ENCODE assay signal across 1 cellular context in genomic region chr16:85381738-85382592, GRCh38.
A peak's percentile ranks its signal among the peaks of the same experiment; 100 is the strongest.
TF ChIP-seq lines count a peak whose summit lies in the region.

No MANE protein-coding gene starts in this region.

TF ChIP-seq in K562, 482 proteins besides CTCF, POLR2A, EP300 and RAD21 (continued from another document and continues in another):
- TF ChIP-seq CREB5 (CRISPR knock-in tag; IDR thresholded peaks at IDR 0.05), result no peak
- TF ChIP-seq ZNF695 (CRISPR knock-in tag; IDR thresholded peaks at IDR 0.05), result no peak
- TF ChIP-seq SREBF1 (IDR thresholded peaks at IDR 0.05; ENCODE audit: borderline replicate concordance, low read depth, low read length), result no peak; the same call in 1 of the 2 replicates
- TF ChIP-seq ZKSCAN8 (CRISPR knock-in tag; IDR thresholded peaks at IDR 0.05), result peak; percentile 91
- TF ChIP-seq ZNF395 (CRISPR knock-in tag; IDR thresholded peaks at IDR 0.05), result peak; percentile 95
- no peak for TF ChIP-seq RBM15 (IDR thresholded peaks at IDR 0.05; ENCODE audit: insufficient read depth, low read length)
- TF ChIP-seq ATF2 (CRISPR knock-in tag; IDR thresholded peaks at IDR 0.05), result no peak
- no peak for TF ChIP-seq NFE2L1 (tag; IDR thresholded peaks at IDR 0.05; ENCODE audit: borderline replicate concordance, low read depth)
- no peak; the same call in 1 of the 2 replicates for TF ChIP-seq GTF2E2 (tag; IDR thresholded peaks at IDR 0.05)
- TF ChIP-seq, protein P1, sequence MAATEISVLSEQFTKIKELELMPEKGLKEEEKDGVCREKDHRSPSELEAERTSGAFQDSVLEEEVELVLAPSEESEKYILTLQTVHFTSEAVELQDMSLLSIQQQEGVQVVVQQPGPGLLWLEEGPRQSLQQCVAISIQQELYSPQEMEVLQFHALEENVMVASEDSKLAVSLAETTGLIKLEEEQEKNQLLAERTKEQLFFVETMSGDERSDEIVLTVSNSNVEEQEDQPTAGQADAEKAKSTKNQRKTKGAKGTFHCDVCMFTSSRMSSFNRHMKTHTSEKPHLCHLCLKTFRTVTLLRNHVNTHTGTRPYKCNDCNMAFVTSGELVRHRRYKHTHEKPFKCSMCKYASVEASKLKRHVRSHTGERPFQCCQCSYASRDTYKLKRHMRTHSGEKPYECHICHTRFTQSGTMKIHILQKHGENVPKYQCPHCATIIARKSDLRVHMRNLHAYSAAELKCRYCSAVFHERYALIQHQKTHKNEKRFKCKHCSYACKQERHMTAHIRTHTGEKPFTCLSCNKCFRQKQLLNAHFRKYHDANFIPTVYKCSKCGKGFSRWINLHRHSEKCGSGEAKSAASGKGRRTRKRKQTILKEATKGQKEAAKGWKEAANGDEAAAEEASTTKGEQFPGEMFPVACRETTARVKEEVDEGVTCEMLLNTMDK (IDR thresholded peaks at IDR 0.05; ENCODE audit: borderline replicate concordance, insufficient read depth, low read depth, low read length, poor library complexity, severe bottlenecking), result no peak
- TF ChIP-seq SIX5 (IDR thresholded peaks at IDR 0.05; ENCODE audit: borderline replicate concordance in 1 of 2, insufficient read depth in 1 of 2, low read depth in 1 of 2, low read length in 2 of 2), result no peak
- TF ChIP-seq, protein P2, sequence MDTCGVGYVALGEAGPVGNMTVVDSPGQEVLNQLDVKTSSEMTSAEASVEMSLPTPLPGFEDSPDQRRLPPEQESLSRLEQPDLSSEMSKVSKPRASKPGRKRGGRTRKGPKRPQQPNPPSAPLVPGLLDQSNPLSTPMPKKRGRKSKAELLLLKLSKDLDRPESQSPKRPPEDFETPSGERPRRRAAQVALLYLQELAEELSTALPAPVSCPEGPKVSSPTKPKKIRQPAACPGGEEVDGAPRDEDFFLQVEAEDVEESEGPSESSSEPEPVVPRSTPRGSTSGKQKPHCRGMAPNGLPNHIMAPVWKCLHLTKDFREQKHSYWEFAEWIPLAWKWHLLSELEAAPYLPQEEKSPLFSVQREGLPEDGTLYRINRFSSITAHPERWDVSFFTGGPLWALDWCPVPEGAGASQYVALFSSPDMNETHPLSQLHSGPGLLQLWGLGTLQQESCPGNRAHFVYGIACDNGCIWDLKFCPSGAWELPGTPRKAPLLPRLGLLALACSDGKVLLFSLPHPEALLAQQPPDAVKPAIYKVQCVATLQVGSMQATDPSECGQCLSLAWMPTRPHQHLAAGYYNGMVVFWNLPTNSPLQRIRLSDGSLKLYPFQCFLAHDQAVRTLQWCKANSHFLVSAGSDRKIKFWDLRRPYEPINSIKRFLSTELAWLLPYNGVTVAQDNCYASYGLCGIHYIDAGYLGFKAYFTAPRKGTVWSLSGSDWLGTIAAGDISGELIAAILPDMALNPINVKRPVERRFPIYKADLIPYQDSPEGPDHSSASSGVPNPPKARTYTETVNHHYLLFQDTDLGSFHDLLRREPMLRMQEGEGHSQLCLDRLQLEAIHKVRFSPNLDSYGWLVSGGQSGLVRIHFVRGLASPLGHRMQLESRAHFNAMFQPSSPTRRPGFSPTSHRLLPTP (IDR thresholded peaks at IDR 0.05; ENCODE audit: borderline replicate concordance, extremely low read depth, insufficient read length), result no peak
- TF ChIP-seq, protein P3, sequence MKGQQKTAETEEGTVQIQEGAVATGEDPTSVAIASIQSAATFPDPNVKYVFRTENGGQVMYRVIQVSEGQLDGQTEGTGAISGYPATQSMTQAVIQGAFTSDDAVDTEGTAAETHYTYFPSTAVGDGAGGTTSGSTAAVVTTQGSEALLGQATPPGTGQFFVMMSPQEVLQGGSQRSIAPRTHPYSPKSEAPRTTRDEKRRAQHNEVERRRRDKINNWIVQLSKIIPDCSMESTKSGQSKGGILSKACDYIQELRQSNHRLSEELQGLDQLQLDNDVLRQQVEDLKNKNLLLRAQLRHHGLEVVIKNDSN (CRISPR knock-in tag; IDR thresholded peaks at IDR 0.05), result no peak
- TF ChIP-seq RBM34 (IDR thresholded peaks at IDR 0.05; ENCODE audit: borderline replicate concordance, insufficient read depth, low read length), result no peak
- TF ChIP-seq ARID1B (IDR thresholded peaks at IDR 0.05), result peak; percentile 100
- peak; percentile 80; the same call in 1 of the 2 replicates for TF ChIP-seq ZNF740 (CRISPR knock-in tag; IDR thresholded peaks at IDR 0.05)
- peak in 1 of 2 experiments; percentile 87; a peak in 1 of 4 replicates for TF ChIP-seq ZNF740 (tag; IDR thresholded peaks at IDR 0.05)
- TF ChIP-seq MYNN (IDR thresholded peaks at IDR 0.05), result peak; percentile 95
- no peak for TF ChIP-seq MYNN (CRISPR knock-in tag; IDR thresholded peaks at IDR 0.05)
- TF ChIP-seq ZNF589 (CRISPR knock-in tag; IDR thresholded peaks at IDR 0.05; ENCODE audit: low read depth), result peak; percentile 96
- TF ChIP-seq RBM14 (IDR thresholded peaks at IDR 0.05; ENCODE audit: borderline replicate concordance, insufficient read depth, low read depth, low read length), result no peak
- TF ChIP-seq, protein P4, sequence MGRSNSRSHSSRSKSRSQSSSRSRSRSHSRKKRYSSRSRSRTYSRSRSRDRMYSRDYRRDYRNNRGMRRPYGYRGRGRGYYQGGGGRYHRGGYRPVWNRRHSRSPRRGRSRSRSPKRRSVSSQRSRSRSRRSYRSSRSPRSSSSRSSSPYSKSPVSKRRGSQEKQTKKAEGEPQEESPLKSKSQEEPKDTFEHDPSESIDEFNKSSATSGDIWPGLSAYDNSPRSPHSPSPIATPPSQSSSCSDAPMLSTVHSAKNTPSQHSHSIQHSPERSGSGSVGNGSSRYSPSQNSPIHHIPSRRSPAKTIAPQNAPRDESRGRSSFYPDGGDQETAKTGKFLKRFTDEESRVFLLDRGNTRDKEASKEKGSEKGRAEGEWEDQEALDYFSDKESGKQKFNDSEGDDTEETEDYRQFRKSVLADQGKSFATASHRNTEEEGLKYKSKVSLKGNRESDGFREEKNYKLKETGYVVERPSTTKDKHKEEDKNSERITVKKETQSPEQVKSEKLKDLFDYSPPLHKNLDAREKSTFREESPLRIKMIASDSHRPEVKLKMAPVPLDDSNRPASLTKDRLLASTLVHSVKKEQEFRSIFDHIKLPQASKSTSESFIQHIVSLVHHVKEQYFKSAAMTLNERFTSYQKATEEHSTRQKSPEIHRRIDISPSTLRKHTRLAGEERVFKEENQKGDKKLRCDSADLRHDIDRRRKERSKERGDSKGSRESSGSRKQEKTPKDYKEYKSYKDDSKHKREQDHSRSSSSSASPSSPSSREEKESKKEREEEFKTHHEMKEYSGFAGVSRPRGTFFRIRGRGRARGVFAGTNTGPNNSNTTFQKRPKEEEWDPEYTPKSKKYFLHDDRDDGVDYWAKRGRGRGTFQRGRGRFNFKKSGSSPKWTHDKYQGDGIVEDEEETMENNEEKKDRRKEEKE (IDR thresholded peaks at IDR 0.05; ENCODE audit: borderline replicate concordance in 1 of 2, control insufficient read depth in 1 of 2, low read depth in 2 of 2, low read length in 1 of 2), result peak in 1 of 2 experiments; percentile 95; a peak in 2 of 4 replicates
- TF ChIP-seq, protein P5, sequence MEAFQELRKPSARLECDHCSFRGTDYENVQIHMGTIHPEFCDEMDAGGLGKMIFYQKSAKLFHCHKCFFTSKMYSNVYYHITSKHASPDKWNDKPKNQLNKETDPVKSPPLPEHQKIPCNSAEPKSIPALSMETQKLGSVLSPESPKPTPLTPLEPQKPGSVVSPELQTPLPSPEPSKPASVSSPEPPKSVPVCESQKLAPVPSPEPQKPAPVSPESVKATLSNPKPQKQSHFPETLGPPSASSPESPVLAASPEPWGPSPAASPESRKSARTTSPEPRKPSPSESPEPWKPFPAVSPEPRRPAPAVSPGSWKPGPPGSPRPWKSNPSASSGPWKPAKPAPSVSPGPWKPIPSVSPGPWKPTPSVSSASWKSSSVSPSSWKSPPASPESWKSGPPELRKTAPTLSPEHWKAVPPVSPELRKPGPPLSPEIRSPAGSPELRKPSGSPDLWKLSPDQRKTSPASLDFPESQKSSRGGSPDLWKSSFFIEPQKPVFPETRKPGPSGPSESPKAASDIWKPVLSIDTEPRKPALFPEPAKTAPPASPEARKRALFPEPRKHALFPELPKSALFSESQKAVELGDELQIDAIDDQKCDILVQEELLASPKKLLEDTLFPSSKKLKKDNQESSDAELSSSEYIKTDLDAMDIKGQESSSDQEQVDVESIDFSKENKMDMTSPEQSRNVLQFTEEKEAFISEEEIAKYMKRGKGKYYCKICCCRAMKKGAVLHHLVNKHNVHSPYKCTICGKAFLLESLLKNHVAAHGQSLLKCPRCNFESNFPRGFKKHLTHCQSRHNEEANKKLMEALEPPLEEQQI (IDR thresholded peaks at IDR 0.05), result no peak; the same call in 1 of the 2 replicates
- peak; percentile 96 for TF ChIP-seq DMBX1 (CRISPR knock-in tag; IDR thresholded peaks at IDR 0.05; ENCODE audit: borderline replicate concordance)
- TF ChIP-seq BRCA1 (IDR thresholded peaks at IDR 0.05), result no peak
- no peak for TF ChIP-seq BRCA1 (CRISPR knock-in tag; IDR thresholded peaks at IDR 0.05)
- no peak for TF ChIP-seq ZNF785 (CRISPR knock-in tag; IDR thresholded peaks at IDR 0.05)
- TF ChIP-seq JUNB (CRISPR knock-in tag; conservative IDR thresholded peaks at IDR 0.05), result no peak
- no peak for TF ChIP-seq ZNF699 (CRISPR knock-in tag; IDR thresholded peaks at IDR 0.05; ENCODE audit: insufficient replicate concordance)
- TF ChIP-seq ZNF121 (CRISPR knock-in tag; conservative IDR thresholded peaks at IDR 0.05), result no peak
- no peak for TF ChIP-seq STAG1 (CRISPR knock-in tag; IDR thresholded peaks at IDR 0.05; ENCODE audit: borderline replicate concordance)
- no peak for TF ChIP-seq MAFF (IDR thresholded peaks at IDR 0.05; ENCODE audit: low read length)
- TF ChIP-seq RBFOX2 (IDR thresholded peaks at IDR 0.05; ENCODE audit: low read depth, low read length), result peak; percentile 68
- TF ChIP-seq KLF1 (tag; IDR thresholded peaks at IDR 0.05), result no peak
- TF ChIP-seq ZNF253 (CRISPR knock-in tag; conservative IDR thresholded peaks at IDR 0.05), result no peak
- no peak for TF ChIP-seq RFX1 (IDR thresholded peaks at IDR 0.05)
- TF ChIP-seq ZNF354B (CRISPR knock-in tag; IDR thresholded peaks at IDR 0.05), result no peak
- peak; percentile 99 for TF ChIP-seq ZBTB7A (IDR thresholded peaks at IDR 0.05; ENCODE audit: borderline replicate concordance, control insufficient read depth, low read depth, low read length)
- no peak for TF ChIP-seq RBM17 (IDR thresholded peaks at IDR 0.05; ENCODE audit: borderline replicate concordance, low read depth, low read length)
- peak; percentile 97 for TF ChIP-seq E2F8 (IDR thresholded peaks at IDR 0.05; ENCODE audit: low read depth, partially characterized antibody)
- no peak for TF ChIP-seq ZC3H8 (IDR thresholded peaks at IDR 0.05)
- no peak for TF ChIP-seq SUPT5H (IDR thresholded peaks at IDR 0.05)
- peak; percentile 98 for TF ChIP-seq RUNX1 (IDR thresholded peaks at IDR 0.05; ENCODE audit: low read depth)
- TF ChIP-seq FOSL1 (tag; conservative IDR thresholded peaks at IDR 0.05), result peak; percentile 94
